Comparison of ENCODE assay signal across 16 cellular contexts in the genomic region with DNA sequence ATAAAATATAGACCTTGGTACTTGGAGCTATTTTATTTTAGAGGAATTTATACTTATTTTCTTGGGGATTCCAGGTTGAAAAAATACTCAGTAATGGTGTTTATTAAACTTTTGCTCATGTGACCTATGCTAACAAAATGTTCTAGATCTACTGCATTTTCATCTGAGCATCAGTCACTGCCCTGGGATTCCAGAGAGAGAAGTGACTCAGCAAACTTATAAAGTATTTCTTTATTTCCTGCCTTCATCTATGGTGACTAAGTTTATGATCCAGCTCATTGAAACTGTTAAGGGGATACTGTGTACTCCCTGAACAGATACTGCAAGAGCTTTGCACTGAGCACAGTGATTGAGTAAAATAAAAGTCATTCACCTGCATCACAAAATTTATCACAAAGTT.
DNase-seq lines count a peak whose midpoint lies in the region; ATAC-seq, FAIRE-seq and TF ChIP-seq lines count a peak whose summit lies in the region.
"Had no signal": no experiment of that assay in that cellular context is flagged by ENCODE, and none has a peak within 500 bp of the region (broad histone marks: within the 10 kb centered on the region; RNA-seq: fewer than 3 reads in every experiment).

No MANE protein-coding gene starts in this region.

- H3K9me3 ChIP-seq in K562 (replicated peaks; ENCODE audit: control insufficient read depth, insufficient read depth, low read depth, low read length), result no peaks in the 10 kb centered on the region
- H3K9me3 ChIP-seq in body of pancreas, result no peaks in the 10 kb centered on the region
- no peaks in the 10 kb centered on the region for H3K9me3 ChIP-seq in esophagus muscularis mucosa
- H3K9me3 ChIP-seq: thoracic aorta had no signal

- POLR2A ChIA-PET in K562 (lab: Yijun Ruan, JAX), result no interaction called here

- in situ Hi-C loops in K562 (cut with MboI), result no loop called here

- no peak overlapping the region for H3K4me2 ChIP-seq in K562 (ENCODE audit: insufficient read depth, low read length)

- no peaks in the 10 kb centered on the region for H3K9me1 ChIP-seq in K562 (ENCODE audit: control insufficient read depth, insufficient read depth, low read length)

- TF ChIP-seq EP300 in K562 (IDR thresholded peaks at IDR 0.05; ENCODE audit: low read length), result no peak
- no peak for TF ChIP-seq EP300 in esophagus muscularis mucosa (IDR thresholded peaks at IDR 0.05)

- TF ChIP-seq CTCF in K562 (IDR thresholded peaks at IDR 0.05 in 2 of 3, conservative IDR thresholded peaks at IDR 0.05 in 1 of 3; ENCODE audit: insufficient read depth in 2 of 3, low read depth in 1 of 3, low read length in 3 of 3), result no peak
- TF ChIP-seq CTCF in kidney epithelial cell (IDR thresholded peaks at IDR 0.05; ENCODE audit: insufficient read depth, low read length, poor library complexity, severe bottlenecking), result no peak
- no peak for TF ChIP-seq CTCF in body of pancreas (IDR thresholded peaks at IDR 0.05)
- TF ChIP-seq CTCF in esophagus muscularis mucosa (IDR thresholded peaks at IDR 0.05), result no peak

- peak; percentile 71 for DNase-seq in DMS53 (lab: John Stamatoyannopoulos, UW)
- DNase-seq in NCI-H460 (ENCODE audit: extremely low read depth, low read depth), result peak; percentile 78
- no peak for DNase-seq in K562 (ENCODE audit: extremely low read depth in 1 of 4, low spot score in 3 of 4)
- DNase-seq in kidney epithelial cell (ENCODE audit: low read depth), result peak; percentile 19
- DNase-seq in body of pancreas, result no peak
- DNase-seq in epidermal melanocyte (ENCODE audit: insufficient read length, low spot score), result no peak
- no peak for DNase-seq in esophagus muscularis mucosa (ENCODE audit: extremely low spot score)
- DNase-seq: activated CD4-positive, alpha-beta T cell treated with anti-CD3 and anti-CD28 coated beads for 1 hour; activated naive CD8-positive, alpha-beta T cell treated with anti-CD3 and anti-CD28 coated beads for 36 hours; DMS79; NCI-H1092 had no signal

- H2AFZ ChIP-seq in K562 (ENCODE audit: low read depth, low read length), result no peak overlapping the region
- H2AFZ ChIP-seq: parathyroid adenoma had no signal

- no peak overlapping the region for H3K9ac ChIP-seq in K562 (ENCODE audit: insufficient read depth in 1 of 2, low read depth in 2 of 2, low read length in 2 of 2)
- H3K9ac ChIP-seq: parathyroid adenoma had no signal

- no peaks in the 10 kb centered on the region for H3K27me3 ChIP-seq in K562 (ENCODE audit: control insufficient read depth in 2 of 2, insufficient read depth in 2 of 2, low read length in 2 of 2)
- H3K27me3 ChIP-seq in kidney epithelial cell (ENCODE audit: control insufficient read depth, insufficient read depth, low read length), result no peaks in the 10 kb centered on the region
- no peaks in the 10 kb centered on the region for H3K27me3 ChIP-seq in body of pancreas
- no peaks in the 10 kb centered on the region for H3K27me3 ChIP-seq in esophagus muscularis mucosa

- no peaks in the 10 kb centered on the region for H4K20me1 ChIP-seq in K562 (replicated peaks; ENCODE audit: control insufficient read depth, insufficient read depth, low read length)

- H3K27ac ChIP-seq in K562 (ENCODE audit: extremely low read depth, low read depth, low read length) (no peak overlapping the region), body of pancreas (no peak overlapping the region), esophagus muscularis mucosa (replicated peaks in 1 of 4) (no peak overlapping the region)
- H3K27ac ChIP-seq: coronary artery, parathyroid adenoma, thoracic aorta had no signal

- TF ChIP-seq RAD21 in K562 (CRISPR knock-in tag; conservative IDR thresholded peaks at IDR 0.05 in 1 of 2, IDR thresholded peaks at IDR 0.05 in 1 of 2), result no peak

- H3K4me1 ChIP-seq in K562 (replicated peaks in 1 of 2; ENCODE audit: control insufficient read depth in 2 of 2, insufficient read depth in 2 of 2, low read length in 2 of 2), result no peaks in the 10 kb centered on the region
- H3K4me1 ChIP-seq in body of pancreas, result no peaks in the 10 kb centered on the region
- no peaks in the 10 kb centered on the region for H3K4me1 ChIP-seq in esophagus muscularis mucosa
- H3K4me1 ChIP-seq: parathyroid adenoma had no signal

- no peak for FAIRE-seq in K562 (lab: Jason Lieb, UNC)
- FAIRE-seq: GM12878 had no signal

- no TSS peak for BruUV-seq in K562 (replicated peaks; lab: Mats Ljungman, UMichigan)

- H3K36me3 ChIP-seq in K562 (ENCODE audit: control insufficient read depth, insufficient read depth, low read length) (no peaks in the 10 kb centered on the region), kidney epithelial cell (ENCODE audit: control insufficient read depth, insufficient read depth, low read length) (no peaks in the 10 kb centered on the region), body of pancreas (replicated peaks in 1 of 2; ENCODE audit: insufficient read depth in 1 of 2, low read depth in 2 of 2) (no peaks in the 10 kb centered on the region), esophagus muscularis mucosa (no peaks in the 10 kb centered on the region)
- H3K36me3 ChIP-seq: thoracic aorta had no signal

- intact Hi-C loops in K562 (cut with micrococcal nuclease) (no loop called here), body of pancreas (cut with DNase I) (no loop called here), esophagus muscularis mucosa (cut with DNase I) (no loop called here)

- CTCF ChIA-PET in K562 (lab: Yijun Ruan, JAX; ENCODE audit: low intra/inter-chr PET ratio), result no interaction called here

- TF ChIP-seq POLR2A in K562 (conservative IDR thresholded peaks at IDR 0.05) (no peak), body of pancreas (IDR thresholded peaks at IDR 0.05) (no peak), esophagus muscularis mucosa (IDR thresholded peaks at IDR 0.05; ENCODE audit: low read depth) (no peak)

- no peak overlapping the region for H3K4me3 ChIP-seq in K562
- H3K4me3 ChIP-seq in kidney epithelial cell (ENCODE audit: low read depth, low read length), result no peak overlapping the region
- no peak overlapping the region for H3K4me3 ChIP-seq in body of pancreas
- no peak overlapping the region for H3K4me3 ChIP-seq in esophagus muscularis mucosa
- H3K4me3 ChIP-seq: coronary artery, GM12878, thoracic aorta had no signal

- no peaks in the 10 kb centered on the region for H3K79me2 ChIP-seq in K562 (ENCODE audit: control insufficient read depth, insufficient read depth, low read length)
- H3K79me2 ChIP-seq: parathyroid adenoma had no signal

- ATAC-seq in K562 (no peak), body of pancreas (no peak), HG02759 (IDR thresholded peaks at IDR 0.05; ENCODE audit: unreplicated experiment) (no peak)
- ATAC-seq: GM12878 had no signal

TF ChIP-seq in K562, 482 proteins besides CTCF, POLR2A, EP300 and RAD21:
- TF ChIP-seq MAFG (tag; conservative IDR thresholded peaks at IDR 0.05) (0 out of 2 replicates have a peak, but pooled peaks have one; percentile 44), DPF2 (IDR thresholded peaks at IDR 0.05) (no peak)

Comparison
In these comparisons a context has a peak if more than half of its experiments do, and no peak if none do; other contexts are left out.
1. DNase-seq: peak in DMS53 (single experiment), NCI-H460 (single experiment) and kidney epithelial cell (single experiment); none in K562 (0 of 4), body of pancreas (0 of 4), epidermal melanocyte (single experiment) and esophagus muscularis mucosa (single experiment).